Comparison of ENCODE assay signal across 8 cellular contexts in genomic region chr12:103840881-103841689, GRCh38. TPM values are rescaled to one million over a fixed set of nuclear protein-coding genes. Genes with fewer than 3 reads are reported as not detected.
DNase-seq lines count a peak whose midpoint lies in the region; ATAC-seq and TF ChIP-seq lines count a peak whose summit lies in the region.

NT5DC3 (minus strand) TSS chr12:103841234; CDS start chr12:103841156, 78 bp downstream.

- peak within 1 kb of the TSS; percentile 88 for H3K4me3 Mint-ChIP-seq in natural killer cell treated with Interleukin-12 subunit alpha and Interleukin-12 subunit beta and Interleukin-15 and Interleukin-18, amount 100 ng/mL, for 72 hours

- H3K9me3 ChIP-seq in Peyer's patch: no peaks in the 10 kb centered on the region

- TF ChIP-seq CTCF in Peyer's patch (IDR thresholded peaks at IDR 0.05) (peak in 1 of 6 experiments; percentile 29), fibroblast of mammary gland (conservative IDR thresholded peaks at IDR 0.05; ENCODE audit: control insufficient read depth, insufficient read depth, low read depth, low read length) (no peak)

- peak; percentile 53 to 79 for TF ChIP-seq POLR2A in Peyer's patch (IDR thresholded peaks at IDR 0.05)

- H3K27ac ChIP-seq in Peyer's patch: peak within 1 kb of the TSS; percentile 30 to 73 (median 68)

- H3K9me3 Mint-ChIP-seq in natural killer cell treated with Interleukin-12 subunit alpha and Interleukin-12 subunit beta and Interleukin-15 and Interleukin-18, amount 100 ng/mL, for 72 hours: no peaks in the 10 kb centered on the region

- peaks cover 15% of the 10 kb centered on the region in 2 donors for H3K4me1 Mint-ChIP-seq in natural killer cell treated with Interleukin-12 subunit alpha and Interleukin-12 subunit beta and Interleukin-15 and Interleukin-18, amount 100 ng/mL, for 72 hours (ENCODE audit: low read depth in 2 of 2)

- H3K27me3 ChIP-seq in Peyer's patch: no peaks in the 10 kb centered on the region

- H3K36me3 Mint-ChIP-seq in natural killer cell treated with Interleukin-12 subunit alpha and Interleukin-12 subunit beta and Interleukin-15 and Interleukin-18, amount 100 ng/mL, for 72 hours: no peaks in the 10 kb centered on the region

- H3K27me3 Mint-ChIP-seq in natural killer cell treated with Interleukin-12 subunit alpha and Interleukin-12 subunit beta and Interleukin-15 and Interleukin-18, amount 100 ng/mL, for 72 hours: peaks cover 17% of the 10 kb centered on the region in 2 donors

- peak; percentile 86 for ATAC-seq in GM21528 (IDR thresholded peaks at IDR 0.05; ENCODE audit: low FRiP score, unreplicated experiment)
- ATAC-seq in natural killer cell treated with Interleukin-12 subunit alpha and Interleukin-12 subunit beta and Interleukin-15 and Interleukin-18, amount 100 ng/mL, for 72 hours: peak; percentile 95 to 96

- H3K4me3 ChIP-seq in Peyer's patch (peak within 1 kb of the TSS; percentile 63 to 89 (median 78)), fibroblast of mammary gland (ENCODE audit: control insufficient read depth, low read depth, low read length) (peak within 1 kb of the TSS; percentile 80)

- peaks cover 0 to 5% (median 0%) of the 10 kb centered on the region in 4 donors for H3K4me1 ChIP-seq in Peyer's patch

- no peaks in the 10 kb centered on the region for H3K36me3 ChIP-seq in Peyer's patch

- H3K27ac Mint-ChIP-seq in natural killer cell treated with Interleukin-12 subunit alpha and Interleukin-12 subunit beta and Interleukin-15 and Interleukin-18, amount 100 ng/mL, for 72 hours: peak within 1 kb of the TSS; percentile 48 to 61

- DNase-seq in DMS153 treated with DMSO at 0.1 percent for 48 hours (lab: John Stamatoyannopoulos, UW; ENCODE audit: unreplicated experiment) (peak; percentile 48), HuH-7.5 (ENCODE audit: low spot score) (peak; percentile 60), Peyer's patch (peak; percentile 77 to 88 (median 87)), fibroblast of mammary gland (ENCODE audit: low read depth) (peak; percentile 71)
- peak; percentile 71 to 80 for DNase-seq in activated T-helper 1 cell treated with anti-CD3 and anti-CD28 coated beads, Interleukin-2, amount 50 U/mL, for 16 hours (ENCODE audit: low read depth in 1 of 2, low spot score in 1 of 2)
- DNase-seq in natural killer cell treated with Interleukin-12 subunit alpha and Interleukin-12 subunit beta and Interleukin-15 and Interleukin-18, amount 100 ng/mL, for 72 hours (ENCODE audit: low spot score): peak; percentile 88
- peak; percentile 76 for DNase-seq in stimulated activated naive CD4-positive, alpha-beta T cell treated with Interleukin-2 at 50 U/mL for 16 hours (lab: John Stamatoyannopoulos, UW)

RNA-seq across cellular contexts. Expression of gene NT5DC3, which starts in this region (rescaled TPM):
- total RNA-seq in Peyer's patch: 10 to 100 TPM in 1 of 4 donors, 1 to 10 TPM in 3; 3.9 to 10.2 (median 7.4) TPM
- total RNA-seq in natural killer cell treated with Interleukin-12 subunit alpha and Interleukin-12 subunit beta and Interleukin-15 and Interleukin-18, amount 100 ng/mL, for 72 hours: 10 to 100 TPM in 1 of 2 donors, 1 to 10 TPM in 1; 3.9 to 15.5 TPM

Comparison
In these comparisons a context has a peak if more than half of its experiments do, and no peak if none do; other contexts are left out.
1. Peak in every context shown above with its lines: DNase-seq, ATAC-seq, H3K4me3 ChIP-seq and H3K27ac ChIP-seq.